In the genomic region with DNA sequence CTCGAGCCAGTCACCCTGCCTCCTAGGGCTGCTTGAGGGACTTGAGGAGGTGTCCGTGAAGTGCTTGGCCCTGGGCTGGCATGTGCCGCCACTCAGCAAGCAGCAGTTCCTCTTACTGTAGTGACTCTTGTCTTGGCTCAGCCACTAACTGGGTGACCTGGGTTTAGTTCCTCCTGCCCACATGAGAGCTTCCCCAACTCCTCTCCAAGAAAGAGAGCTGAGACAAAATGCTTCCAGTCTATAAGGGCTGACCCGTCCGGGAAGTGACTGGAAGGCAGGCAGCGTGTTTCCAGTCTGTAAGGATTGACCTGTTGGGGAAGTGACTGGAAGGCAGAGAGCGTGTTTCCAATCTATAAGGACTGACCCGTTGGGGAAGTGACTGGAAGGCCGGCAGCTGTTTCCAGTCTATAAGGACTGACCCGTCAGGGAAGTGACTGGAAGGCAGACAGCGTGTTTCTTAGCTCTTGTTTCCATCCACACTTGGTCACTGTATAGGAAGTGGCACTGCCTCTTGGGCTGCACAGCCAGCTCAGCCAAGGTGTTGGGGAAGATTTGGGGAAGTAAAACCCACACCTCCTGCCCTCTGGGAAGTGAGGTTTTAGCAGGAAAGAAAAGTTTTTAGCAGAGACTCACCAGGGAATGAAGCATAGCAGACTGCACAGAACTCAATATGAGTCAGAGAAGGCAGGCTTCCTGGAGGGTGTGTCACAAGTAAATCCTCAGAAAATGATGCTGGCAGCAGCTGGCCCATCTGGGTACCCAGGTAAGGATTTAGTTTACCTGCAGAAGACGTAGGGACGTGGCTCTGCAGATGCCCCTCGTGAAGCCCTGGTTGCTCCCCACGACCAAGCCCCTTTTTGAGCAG, we compare ENCODE assay signal across 8 cellular contexts. TPM values are rescaled to one million over a fixed set of nuclear protein-coding genes. Genes with fewer than 3 reads are reported as not detected.
DNase-seq lines count a peak whose midpoint lies in the region; ATAC-seq and TF ChIP-seq lines count a peak whose summit lies in the region.

No MANE protein-coding gene starts in this region.

- TF ChIP-seq POLR2A in Peyer's patch (IDR thresholded peaks at IDR 0.05) (no peak), esophagus muscularis mucosa (IDR thresholded peaks at IDR 0.05; ENCODE audit: low read depth) (no peak)

- no peak for ATAC-seq in GM19351 (IDR thresholded peaks at IDR 0.05; ENCODE audit: unreplicated experiment)

- intact Hi-C loops in esophagus muscularis mucosa (cut with DNase I), result no loop called here

- H3K4me1 ChIP-seq in Peyer's patch (peaks cover 0 to 27% (median 12%) of the 10 kb centered on the region in 4 donors), esophagus muscularis mucosa (peaks cover 24 to 44% (median 37%) of the 10 kb centered on the region in 4 donors), neutrophil (ENCODE audit: control insufficient read depth in 1 of 2, insufficient read depth in 1 of 2, low read depth in 1 of 2, low read length in 1 of 2) (peaks cover 49 to 51% of the 10 kb centered on the region in 2 experiments)

- H3K27ac ChIP-seq in Peyer's patch (peak overlapping the region in 3 of 4 donors; percentile 17 to 61 (median 49)), esophagus muscularis mucosa (replicated peaks in 1 of 4) (peak overlapping the region; percentile 10 to 65 (median 34)), neutrophil (peak overlapping the region; percentile 100)

- 81% methylated on average over 12 of the region's 15 CpGs for WGBS in esophagus muscularis mucosa

- no peaks in the 10 kb centered on the region for H3K9me3 ChIP-seq in Peyer's patch
- no peaks in the 10 kb centered on the region for H3K9me3 ChIP-seq in esophagus muscularis mucosa
- H3K9me3 ChIP-seq in neutrophil, result no peaks in the 10 kb centered on the region

- CTCF ChIA-PET in GM10248 (lab: Yijun Ruan, JAX), result interaction anchor here (0.7 to 1.4 kb wide), 9 partner anchors 9 to 98 kb away, joined by 3 to 4 read pairs (median 3); no protein-coding TSS in a partner anchor

- POLR2A ChIA-PET in GM10248 (lab: Yijun Ruan, JAX), result no interaction called here

- TF ChIP-seq EP300 in esophagus muscularis mucosa (IDR thresholded peaks at IDR 0.05), result no peak

- DNase-seq in ELR (ENCODE audit: low read depth), result peak; percentile 88
- DNase-seq in Peyer's patch, result peak in 2 of 3 donors; percentile 52 to 68
- no peak for DNase-seq in esophagus muscularis mucosa (ENCODE audit: extremely low spot score)
- no peak for DNase-seq in NK-92 treated with Interleukin-12 subunit alpha and Interleukin-12 subunit beta, amount 100 ng/mL, for 24 hours (lab: John Stamatoyannopoulos, UW)
- no peak for DNase-seq in occipital lobe (lab: John Stamatoyannopoulos, UW)
- DNase-seq in GM10248 (ENCODE audit: extremely low spot score), result no peak

- peaks cover 0 to 100% (median 0%) of the 10 kb centered on the region in 3 donors for H3K36me3 ChIP-seq in Peyer's patch
- peaks cover 43 to 100% (median 95%) of the 10 kb centered on the region in 4 donors for H3K36me3 ChIP-seq in esophagus muscularis mucosa
- H3K36me3 ChIP-seq in neutrophil, result peaks cover 37% of the 10 kb centered on the region

- TF ChIP-seq CTCF in Peyer's patch (IDR thresholded peaks at IDR 0.05) (no peak), esophagus muscularis mucosa (IDR thresholded peaks at IDR 0.05) (no peak), neutrophil (IDR thresholded peaks at IDR 0.05) (no peak), GM10248 (IDR thresholded peaks at IDR 0.05; ENCODE audit: control extremely low read depth, extremely low read depth, low read depth, missing control alignments) (no peak)

- no peak overlapping the region for H3K4me3 ChIP-seq in Peyer's patch
- H3K4me3 ChIP-seq in esophagus muscularis mucosa, result no peak overlapping the region
- H3K4me3 ChIP-seq in neutrophil (ENCODE audit: low read depth in 1 of 2, low read length in 1 of 2), result peak overlapping the region; percentile 38 to 56

- H3K27me3 ChIP-seq in Peyer's patch, result no peaks in the 10 kb centered on the region
- no peaks in the 10 kb centered on the region for H3K27me3 ChIP-seq in esophagus muscularis mucosa
- no peaks in the 10 kb centered on the region for H3K27me3 ChIP-seq in neutrophil

RNA-seq across cellular contexts. Expression of a gene that starts 53.2 kb away (rescaled TPM):
- total RNA-seq in Peyer's patch, result 10 to 100 TPM; 35.7 to 57.8 (median 45.0) TPM
- 10 to 100 TPM; 19.5 to 42.2 (median 24.4) TPM for total RNA-seq in esophagus muscularis mucosa
- total RNA-seq in occipital lobe, result 5.8 TPM

Comparison
In these comparisons a context has a peak if more than half of its experiments do, and no peak if none do; other contexts are left out.
1. DNase-seq: peak in ELR (single experiment) and Peyer's patch (2 of 3); none in esophagus muscularis mucosa (single experiment), NK-92 treated with Interleukin-12 subunit alpha and Interleukin-12 subunit beta, amount 100 ng/mL, for 24 hours (single experiment), occipital lobe (single experiment) and GM10248 (single experiment).
2. H3K27ac ChIP-seq: peak in every context shown above with its lines; median percentile 100 in neutrophil; 49 in Peyer's patch; 34 in esophagus muscularis mucosa.
3. H3K4me3 ChIP-seq: peak in neutrophil (2 of 2); none in Peyer's patch (0 of 4) and esophagus muscularis mucosa (0 of 4).